ENCODE assay signal across 1 cellular context in the genomic region with DNA sequence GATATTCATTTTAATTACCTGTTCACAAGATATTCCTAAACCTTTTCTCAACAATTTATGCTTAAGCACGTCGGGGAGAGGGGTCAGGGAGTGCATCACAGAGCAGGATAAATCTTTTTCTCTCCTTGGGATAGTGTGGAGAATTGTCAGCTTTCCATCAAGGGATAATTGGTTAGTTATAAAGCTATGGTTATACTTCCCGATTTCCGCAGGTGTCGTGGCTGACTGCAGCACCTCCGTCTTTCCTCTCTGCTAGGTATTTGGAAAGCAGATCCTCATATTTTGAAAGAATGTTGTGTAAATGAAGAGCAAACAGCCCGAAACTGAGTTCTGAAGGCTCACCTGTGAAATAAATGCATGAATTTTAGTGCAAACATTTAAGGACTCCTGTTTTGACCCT.
TF ChIP-seq lines count a peak whose summit lies in the region.

No MANE protein-coding gene starts in this region.

TF ChIP-seq in WTC11, 78 proteins besides CTCF, POLR2A, EP300 and RAD21 (continued from another document):
- TF ChIP-seq, protein P1, sequence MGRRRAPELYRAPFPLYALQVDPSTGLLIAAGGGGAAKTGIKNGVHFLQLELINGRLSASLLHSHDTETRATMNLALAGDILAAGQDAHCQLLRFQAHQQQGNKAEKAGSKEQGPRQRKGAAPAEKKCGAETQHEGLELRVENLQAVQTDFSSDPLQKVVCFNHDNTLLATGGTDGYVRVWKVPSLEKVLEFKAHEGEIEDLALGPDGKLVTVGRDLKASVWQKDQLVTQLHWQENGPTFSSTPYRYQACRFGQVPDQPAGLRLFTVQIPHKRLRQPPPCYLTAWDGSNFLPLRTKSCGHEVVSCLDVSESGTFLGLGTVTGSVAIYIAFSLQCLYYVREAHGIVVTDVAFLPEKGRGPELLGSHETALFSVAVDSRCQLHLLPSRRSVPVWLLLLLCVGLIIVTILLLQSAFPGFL (CRISPR knock-in tag; IDR thresholded peaks at IDR 0.05; ENCODE audit: borderline replicate concordance): no peak
- TF ChIP-seq NFE2L1 (CRISPR knock-in tag; IDR thresholded peaks at IDR 0.05) (no peak), ZNF232 (CRISPR knock-in tag; IDR thresholded peaks at IDR 0.05) (no peak)
- TF ChIP-seq, protein P2, sequence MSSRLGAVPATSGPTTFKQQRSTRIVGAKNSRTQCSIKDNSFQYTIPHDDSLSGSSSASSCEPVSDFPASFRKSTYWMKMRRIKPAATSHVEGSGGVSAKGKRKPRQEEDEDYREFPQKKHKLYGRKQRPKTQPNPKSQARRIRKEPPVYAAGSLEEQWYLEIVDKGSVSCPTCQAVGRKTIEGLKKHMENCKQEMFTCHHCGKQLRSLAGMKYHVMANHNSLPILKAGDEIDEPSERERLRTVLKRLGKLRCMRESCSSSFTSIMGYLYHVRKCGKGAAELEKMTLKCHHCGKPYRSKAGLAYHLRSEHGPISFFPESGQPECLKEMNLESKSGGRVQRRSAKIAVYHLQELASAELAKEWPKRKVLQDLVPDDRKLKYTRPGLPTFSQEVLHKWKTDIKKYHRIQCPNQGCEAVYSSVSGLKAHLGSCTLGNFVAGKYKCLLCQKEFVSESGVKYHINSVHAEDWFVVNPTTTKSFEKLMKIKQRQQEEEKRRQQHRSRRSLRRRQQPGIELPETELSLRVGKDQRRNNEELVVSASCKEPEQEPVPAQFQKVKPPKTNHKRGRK (CRISPR knock-in tag; IDR thresholded peaks at IDR 0.05; ENCODE audit: borderline replicate concordance): no peak
- TF ChIP-seq, protein P3, sequence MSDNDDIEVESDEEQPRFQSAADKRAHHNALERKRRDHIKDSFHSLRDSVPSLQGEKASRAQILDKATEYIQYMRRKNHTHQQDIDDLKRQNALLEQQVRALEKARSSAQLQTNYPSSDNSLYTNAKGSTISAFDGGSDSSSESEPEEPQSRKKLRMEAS (CRISPR knock-in tag; IDR thresholded peaks at IDR 0.05): no peak
